ENCODE assay signal across 20 cellular contexts in the genomic region with DNA sequence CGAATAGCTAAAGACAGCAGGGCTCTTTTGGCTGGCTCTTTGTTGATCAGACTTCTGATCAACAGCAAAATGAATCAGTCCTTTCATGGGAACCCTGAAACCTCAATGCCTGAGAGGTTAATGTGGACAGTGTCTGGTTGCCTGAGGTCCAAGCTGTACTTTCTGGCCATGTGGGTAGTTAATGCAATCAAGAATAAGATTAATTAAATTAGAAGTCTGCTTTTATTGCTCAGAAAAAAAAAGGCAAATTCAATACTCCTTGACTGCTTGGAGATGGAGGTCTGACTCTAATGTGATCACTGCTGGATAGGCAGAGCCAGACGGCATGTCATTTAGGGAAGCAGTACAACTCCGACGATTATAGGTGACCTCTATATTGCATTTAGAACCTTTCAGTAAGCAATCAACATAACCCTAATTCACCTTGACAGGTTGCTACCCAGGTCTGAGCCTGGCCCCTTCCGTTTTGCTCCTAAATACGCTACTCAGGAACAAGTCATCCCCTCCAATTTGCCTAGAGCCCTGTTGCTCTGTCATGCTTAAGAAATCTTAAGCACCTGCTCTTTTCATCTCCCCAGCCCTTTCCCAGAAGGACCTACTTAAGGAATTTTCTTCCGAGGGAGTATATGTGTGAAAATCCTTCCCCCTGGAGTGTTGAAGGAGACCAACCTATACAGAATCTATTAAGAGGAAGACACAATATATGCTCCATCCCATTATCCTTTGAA.
DNase-seq lines count a peak whose midpoint lies in the region.
"Had no signal": no experiment of that assay in that cellular context is flagged by ENCODE, and none has a peak within 500 bp of the region (broad histone marks: within the 10 kb centered on the region; RNA-seq: fewer than 3 reads in every experiment).

No MANE protein-coding gene starts in this region.

- H3K4me3 Mint-ChIP-seq in activated T-cell treated with anti-CD3 and anti-CD28 coated beads, Interleukin-2, amount 50 U/mL, for 24 hours = no peak overlapping the region
- H3K4me3 Mint-ChIP-seq: CD4-positive, CD25-positive, alpha-beta regulatory T cell; IgD-negative memory B cell had no signal

- no peak overlapping the region for H3K23ac ChIP-seq in mesendoderm (ENCODE audit: low read length)

- H2BK120ac ChIP-seq in mesendoderm (ENCODE audit: low read depth, low read length) = no peak overlapping the region

- no peaks in the 10 kb centered on the region for H3K79me1 ChIP-seq in mesendoderm (ENCODE audit: low read length)

- H3K4ac ChIP-seq in mesendoderm (ENCODE audit: low read depth, low read length) = no peak overlapping the region

- H3K27me3 ChIP-seq in mesendoderm (ENCODE audit: insufficient read depth, low read length, poor library complexity) (no peaks in the 10 kb centered on the region), MG63 (no peaks in the 10 kb centered on the region)

- no peak overlapping the region for H3K56ac ChIP-seq in mesendoderm (ENCODE audit: low read length)

- H3K4me2 ChIP-seq in mesendoderm (ENCODE audit: low read length) = no peak overlapping the region

- no peak overlapping the region for H4K5ac ChIP-seq in mesendoderm (ENCODE audit: low read length)

- H3K18ac ChIP-seq in mesendoderm (ENCODE audit: low read length) = no peak overlapping the region

- H3K36me3 ChIP-seq in mesendoderm (ENCODE audit: control insufficient read depth, insufficient read depth, low read length) (no peaks in the 10 kb centered on the region), MG63 (no peaks in the 10 kb centered on the region)

- no peaks in the 10 kb centered on the region for H3K4me1 ChIP-seq in mesendoderm (ENCODE audit: control insufficient read depth, low read depth, low read length)

- H2BK15ac ChIP-seq in mesendoderm (replicated peaks; ENCODE audit: low read depth) = no peak overlapping the region

- H3K9me3 ChIP-seq in MG63 = no peaks in the 10 kb centered on the region

- H3K9ac ChIP-seq in mesendoderm (ENCODE audit: low read length) = no peak overlapping the region

- H3K27ac Mint-ChIP-seq in activated T-cell treated with anti-CD3 and anti-CD28 coated beads, Interleukin-2, amount 50 U/mL, for 24 hours = no peak overlapping the region
- H3K27ac Mint-ChIP-seq: CD4-positive, CD25-positive, alpha-beta regulatory T cell; IgD-negative memory B cell had no signal

- H3K4me3 ChIP-seq in mesendoderm (ENCODE audit: low read length) (no peak overlapping the region), MG63 (no peak overlapping the region)

- no peaks in the 10 kb centered on the region for H3K27me3 Mint-ChIP-seq in activated T-cell treated with anti-CD3 and anti-CD28 coated beads, Interleukin-2, amount 50 U/mL, for 24 hours
- H3K27me3 Mint-ChIP-seq: CD4-positive, CD25-positive, alpha-beta regulatory T cell; IgD-negative memory B cell had no signal

- no peak overlapping the region for H2AK5ac ChIP-seq in mesendoderm (ENCODE audit: low read length)

- no peaks in the 10 kb centered on the region for H3K79me2 ChIP-seq in mesendoderm (ENCODE audit: control insufficient read depth, insufficient read depth, low read length)

- H4K8ac ChIP-seq in mesendoderm (ENCODE audit: low read depth, low read length) = no peak overlapping the region

- WGBS in mesendoderm (ENCODE audit: extremely low coverage, insufficient coverage, low lambda C conversion rate) = no CpG with 5 or more reads among the region's 7 CpGs

- H3K9me3 Mint-ChIP-seq in activated T-cell treated with anti-CD3 and anti-CD28 coated beads, Interleukin-2, amount 50 U/mL, for 24 hours = no peaks in the 10 kb centered on the region

- no peak overlapping the region for H3K27ac ChIP-seq in mesendoderm (ENCODE audit: low read depth, low read length)
- H3K27ac ChIP-seq: RWPE1 had no signal

- no peaks in the 10 kb centered on the region for H3K36me3 Mint-ChIP-seq in activated T-cell treated with anti-CD3 and anti-CD28 coated beads, Interleukin-2, amount 50 U/mL, for 24 hours (ENCODE audit: low read depth)
- H3K36me3 Mint-ChIP-seq: CD4-positive, CD25-positive, alpha-beta regulatory T cell; IgD-negative memory B cell had no signal

- DNase-seq in DMS79 (lab: John Stamatoyannopoulos, UW) = peak; percentile 78
- peak; percentile 40 for DNase-seq in NCI-H2227 (lab: John Stamatoyannopoulos, UW; ENCODE audit: unreplicated experiment)
- DNase-seq in epidermal melanocyte (ENCODE audit: insufficient read length, low spot score) = peak; percentile 20
- peak; percentile 54 for DNase-seq in mesendoderm
- no peak for DNase-seq in MG63
- DNase-seq in stimulated activated CD8-positive, alpha-beta memory T cell treated with anti-CD3 and anti-CD28 coated beads, Interleukin-4, amount 100 ng/mL, for 48 hours = no peak
- DNase-seq in activated T-cell treated with anti-CD3 and anti-CD28 coated beads, Interleukin-2, amount 50 U/mL, for 24 hours = no peak
- DNase-seq in AG20443 (ENCODE audit: low spot score) = no peak
- DNase-seq: CD4-positive, CD25-positive, alpha-beta regulatory T cell; GOT3; HCEC 1CT; MV-4-11; NCI-H1105 treated with DMSO at 0.1 percent for 48 hours; NCI-H2029 treated with DMSO at 0.1 percent for 48 hours; NCI-H2171 treated with DMSO at 0.1 percent for 48 hours; NCI-H69; NK-92 treated with Interleukin-12 subunit alpha and Interleukin-12 subunit beta, amount 100 ng/mL, for 24 hours; SIG-M5 had no signal

- H2BK5ac ChIP-seq in mesendoderm (ENCODE audit: low read length) = no peak overlapping the region

- H3K4me1 Mint-ChIP-seq in activated T-cell treated with anti-CD3 and anti-CD28 coated beads, Interleukin-2, amount 50 U/mL, for 24 hours (ENCODE audit: low read depth) = no peaks in the 10 kb centered on the region
- H3K4me1 Mint-ChIP-seq: CD4-positive, CD25-positive, alpha-beta regulatory T cell; IgD-negative memory B cell had no signal

Comparison
In these comparisons a context has a peak if more than half of its experiments do, and no peak if none do; other contexts are left out.
1. DNase-seq: peak in DMS79 (single experiment), NCI-H2227 (single experiment), epidermal melanocyte (single experiment) and mesendoderm (single experiment); none in MG63 (single experiment), stimulated activated CD8-positive, alpha-beta memory T cell treated with anti-CD3 and anti-CD28 coated beads, Interleukin-4, amount 100 ng/mL, for 48 hours (single experiment), activated T-cell treated with anti-CD3 and anti-CD28 coated beads, Interleukin-2, amount 50 U/mL, for 24 hours (single experiment) and AG20443 (single experiment).